ENCODE assay signal across 14 cellular contexts in genomic region chrX:150870487-150871340, GRCh38. TPM values are rescaled to one million over a fixed set of nuclear protein-coding genes. Genes with fewer than 3 reads are reported as not detected.
DNase-seq lines count a peak whose midpoint lies in the region; ATAC-seq, FAIRE-seq and TF ChIP-seq lines count a peak whose summit lies in the region.
"Had no signal": no experiment of that assay in that cellular context is flagged by ENCODE, and none has a peak within 500 bp of the region (broad histone marks: within the 10 kb centered on the region; RNA-seq: fewer than 3 reads in every experiment).

No MANE protein-coding gene starts in this region.

- POLR2A ChIA-PET in WTC11 (lab: Charles Lee): no interaction called here

- ATAC-seq in HG02642 (IDR thresholded peaks at IDR 0.05; ENCODE audit: poor library complexity, unreplicated experiment): peak; percentile 40
- ATAC-seq in WTC11: peak; percentile 47; the same call in 1 of the 2 replicates
- ATAC-seq in GM21786 (IDR thresholded peaks at IDR 0.05; ENCODE audit: unreplicated experiment): no peak
- ATAC-seq: activated CD4-positive, alpha-beta T cell treated with anti-CD3 and anti-CD28 coated beads for 36 hours had no signal

- H3K4me1 Mint-ChIP-seq in WTC11 (peaks cover 49% of the 10 kb centered on the region), immature natural killer cell (peaks cover 2 to 10% of the 10 kb centered on the region in 2 donors)

- no peaks in the 10 kb centered on the region; the same call in 1 of the 2 replicates for H3K27me3 Mint-ChIP-seq in WTC11 (ENCODE audit: low read depth)
- peaks cover 0 to 2% (median 0%) of the 10 kb centered on the region in 3 donors for H3K27me3 Mint-ChIP-seq in immature natural killer cell (ENCODE audit: low read depth in 3 of 3)
- H3K27me3 Mint-ChIP-seq: activated CD4-positive, alpha-beta T cell treated with anti-CD3 and anti-CD28 coated beads for 36 hours; activated naive CD4-positive, alpha-beta T cell treated with anti-CD3 and anti-CD28 coated beads, Interleukin-2, amount 10 ng/mL, durations not matched to agents 7 days and 5 days; CD4-positive, alpha-beta T cell; naive B cell had no signal

- H3K36me3 Mint-ChIP-seq in WTC11 (peaks cover 12% of the 10 kb centered on the region), immature natural killer cell (no peaks in the 10 kb centered on the region)

- peak overlapping the region; percentile 83 for H3K27ac Mint-ChIP-seq in WTC11
- peak overlapping the region in 1 of 6 donors; percentile 8 for H3K27ac Mint-ChIP-seq in immature natural killer cell
- H3K27ac Mint-ChIP-seq: activated CD4-positive, alpha-beta T cell treated with anti-CD3 and anti-CD28 coated beads for 36 hours; activated naive CD4-positive, alpha-beta T cell treated with anti-CD3 and anti-CD28 coated beads, Interleukin-2, amount 10 ng/mL, durations not matched to agents 7 days and 5 days; CD4-positive, alpha-beta T cell had no signal

- no peak for TF ChIP-seq POLR2A in GM12891 (IDR thresholded peaks at IDR 0.05; ENCODE audit: low read depth, low read length)

- H3K9me3 Mint-ChIP-seq in WTC11 (peaks cover 7% of the 10 kb centered on the region), immature natural killer cell (no peaks in the 10 kb centered on the region)
- H3K9me3 Mint-ChIP-seq: CD4-positive, alpha-beta T cell had no signal

- no peak overlapping the region for H3K4me3 Mint-ChIP-seq in WTC11
- H3K4me3 Mint-ChIP-seq in immature natural killer cell: no peak overlapping the region
- H3K4me3 Mint-ChIP-seq: activated CD4-positive, alpha-beta T cell treated with anti-CD3 and anti-CD28 coated beads for 36 hours; activated naive CD4-positive, alpha-beta T cell treated with anti-CD3 and anti-CD28 coated beads, Interleukin-2, amount 10 ng/mL, durations not matched to agents 7 days and 5 days; CD4-positive, alpha-beta T cell had no signal

- CTCF ChIA-PET in WTC11 (lab: Charles Lee): no interaction called here

- no peak for DNase-seq in GM12891 (ENCODE audit: insufficient read length, low spot score)
- DNase-seq in WTC11 (ENCODE audit: low spot score): no peak
- DNase-seq in iris pigment epithelial cell (ENCODE audit: low read depth): peak; percentile 30
- DNase-seq in SK-N-DZ (ENCODE audit: low spot score): no peak
- DNase-seq in DMS153 treated with DMSO at 0.1 percent for 48 hours (lab: John Stamatoyannopoulos, UW; ENCODE audit: unreplicated experiment): no peak
- DNase-seq in immature natural killer cell: no peak
- DNase-seq: activated CD4-positive, alpha-beta T cell treated with anti-CD3 and anti-CD28 coated beads for 36 hours; activated naive CD4-positive, alpha-beta T cell treated with anti-CD3 and anti-CD28 coated beads, Interleukin-2, amount 10 ng/mL, durations not matched to agents 7 days and 5 days; CD4-positive, alpha-beta T cell; effector CD8-positive, alpha-beta T cell; naive B cell; stimulated activated CD4-positive, alpha-beta T cell treated with anti-CD3 and anti-CD28 coated beads, Interleukin-1b, Interleukin-23, amount 100 ng/mL, for 48 hours had no signal

- no peak for TF ChIP-seq CTCF in WTC11 (IDR thresholded peaks at IDR 0.05)

- FAIRE-seq in GM12891 (lab: Jason Lieb, UNC): peak; percentile 87

TF ChIP-seq in GM12891, 5 proteins besides CTCF, POLR2A, EP300 and RAD21:
- TF ChIP-seq PAX5 (IDR thresholded peaks at IDR 0.05; ENCODE audit: insufficient read depth, low read length, severe bottlenecking): no peak

TF ChIP-seq in WTC11, 78 proteins besides CTCF, POLR2A, EP300 and RAD21:
- TF ChIP-seq ZNF263 (CRISPR knock-in tag; IDR thresholded peaks at IDR 0.05; ENCODE audit: low read depth): peak; percentile 51; the same call in 1 of the 2 replicates
- no peak for TF ChIP-seq TP53 (CRISPR knock-in tag; IDR thresholded peaks at IDR 0.05)

RNA-seq across cellular contexts. Expression of gene CD99L2, which starts 27.8 kb away (rescaled TPM):
- polyA plus RNA-seq in GM12891 (2012; ENCODE audit: low read depth, missing spikeins): 10.8 TPM
- 9.4 to 10.5 TPM (median 9.6 TPM) in 3 replicates for total RNA-seq in WTC11 (2021)
- polyA plus RNA-seq in SK-N-DZ (2014; cell fraction: cytosol; rRNA removed): 35.1 and 35.7 TPM in 2 replicates
- 11.5 and 12.5 TPM in 2 replicates for polyA plus RNA-seq in SK-N-DZ (2014; cell fraction: nucleus; rRNA removed)
- polyA plus RNA-seq in immature natural killer cell: 10 to 100 TPM; 17.6 to 25.2 (median 23.7) TPM
